21 cellular contexts compared by ENCODE assay signal in genomic region chr1:3238705-3239278, GRCh38.
"Had no signal": no experiment of that assay in that cellular context is flagged by ENCODE, and none has a peak within 500 bp of the region (broad histone marks: within the 10 kb centered on the region; RNA-seq: fewer than 3 reads in every experiment).

No MANE protein-coding gene starts in this region.

- H3K4me3 ChIP-seq: neural progenitor cell, prostate gland, skin epidermis, spleen, suprapubic skin, tibial nerve, upper lobe of left lung, uterus had no signal

- H3K9me3 Mint-ChIP-seq: immature natural killer cell; naive thymus-derived CD4-positive, alpha-beta T cell; nephron; neural progenitor cell; stimulated activated naive B cell treated with anti-CD40 and anti-IgM and Interleukin-4, amounts not matched to agents 10 μg/mL and 1 μg/mL and 100 μg/mL, for 72 hours; stimulated activated naive CD8-positive, alpha-beta T cell treated with anti-CD3 and anti-CD28 coated beads, Interleukin-15, Interleukin-2, amounts not matched to agents 100 ng/mL and 50 ng/mL, for 24 hours had no signal

- H3K27ac Mint-ChIP-seq: immature natural killer cell; naive thymus-derived CD4-positive, alpha-beta T cell; nephron; neural progenitor cell; stimulated activated naive B cell treated with anti-CD40 and anti-IgM and Interleukin-4, amounts not matched to agents 10 μg/mL and 1 μg/mL and 100 μg/mL, for 72 hours; stimulated activated naive CD8-positive, alpha-beta T cell treated with anti-CD3 and anti-CD28 coated beads, Interleukin-15, Interleukin-2, amounts not matched to agents 100 ng/mL and 50 ng/mL, for 24 hours had no signal

- H3K27me3 ChIP-seq: neural progenitor cell, upper lobe of left lung, uterus had no signal

- H3K4me1 ChIP-seq: prostate gland, spleen, suprapubic skin, uterus had no signal

- H3K27me3 Mint-ChIP-seq: naive thymus-derived CD4-positive, alpha-beta T cell; stimulated activated naive B cell treated with anti-CD40 and anti-IgM and Interleukin-4, amounts not matched to agents 10 μg/mL and 1 μg/mL and 100 μg/mL, for 72 hours; stimulated activated naive CD8-positive, alpha-beta T cell treated with anti-CD3 and anti-CD28 coated beads, Interleukin-15, Interleukin-2, amounts not matched to agents 100 ng/mL and 50 ng/mL, for 24 hours had no signal

- H3K36me3 Mint-ChIP-seq: immature natural killer cell; naive thymus-derived CD4-positive, alpha-beta T cell; stimulated activated naive B cell treated with anti-CD40 and anti-IgM and Interleukin-4, amounts not matched to agents 10 μg/mL and 1 μg/mL and 100 μg/mL, for 72 hours had no signal

- ATAC-seq: naive thymus-derived CD4-positive, alpha-beta T cell; right cardiac atrium; stimulated activated naive B cell treated with anti-CD40 and anti-IgM and Interleukin-4, amounts not matched to agents 10 μg/mL and 1 μg/mL and 100 μg/mL, for 72 hours had no signal

- H3K9me3 ChIP-seq: prostate gland, suprapubic skin, upper lobe of left lung, uterus had no signal

- H3K36me3 ChIP-seq: neural progenitor cell, prostate gland, spleen, suprapubic skin, tibial nerve, upper lobe of left lung, uterus had no signal

- H3K4me1 Mint-ChIP-seq: immature natural killer cell; naive thymus-derived CD4-positive, alpha-beta T cell; nephron; stimulated activated naive B cell treated with anti-CD40 and anti-IgM and Interleukin-4, amounts not matched to agents 10 μg/mL and 1 μg/mL and 100 μg/mL, for 72 hours had no signal

- H3K27ac ChIP-seq: neural progenitor cell, prostate gland, skin epidermis, spleen, suprapubic skin, uterus had no signal

- H3K4me3 Mint-ChIP-seq: immature natural killer cell; naive thymus-derived CD4-positive, alpha-beta T cell; nephron; neural progenitor cell; stimulated activated naive B cell treated with anti-CD40 and anti-IgM and Interleukin-4, amounts not matched to agents 10 μg/mL and 1 μg/mL and 100 μg/mL, for 72 hours; stimulated activated naive CD8-positive, alpha-beta T cell treated with anti-CD3 and anti-CD28 coated beads, Interleukin-15, Interleukin-2, amounts not matched to agents 100 ng/mL and 50 ng/mL, for 24 hours had no signal

- DNase-seq: cortex of kidney; immature natural killer cell; islet precursor cell; kidney glomerular epithelial cell; mammary epithelial cell; mesendoderm; naive thymus-derived CD4-positive, alpha-beta T cell; spleen; stimulated activated CD4-positive, alpha-beta T cell treated with anti-CD3 and anti-CD28 coated beads, Interleukin-15, amount 100 ng/mL, for 24 hours; stimulated activated CD4-positive, alpha-beta T cell treated with anti-CD3 and anti-CD28 coated beads, Interleukin-2, amount 100 ng/mL, for 48 hours; stimulated activated naive B cell treated with anti-CD40 and anti-IgM and Interleukin-4, amounts not matched to agents 10 μg/mL and 1 μg/mL and 100 μg/mL, for 72 hours; uterus had no signal
